In genomic region chr2:168348076-168348475, GRCh38 we compare ENCODE assay signal across 8 cellular contexts.
DNase-seq lines count a peak whose midpoint lies in the region; ATAC-seq and TF ChIP-seq lines count a peak whose summit lies in the region.

No MANE protein-coding gene starts in this region.

- no peaks in the 10 kb centered on the region for H4K20me1 ChIP-seq in H9 (ENCODE audit: control insufficient read depth, insufficient read depth, insufficient read length)

- H3K23ac ChIP-seq in H9 (ENCODE audit: insufficient read length, low read depth, low read length) = no peak overlapping the region

- H3K23me2 ChIP-seq in H9 (ENCODE audit: insufficient read length, low read depth, low read length, poor library complexity, severe bottlenecking) = peaks cover 6% of the 10 kb centered on the region

- H3K18ac ChIP-seq in H9 (ENCODE audit: insufficient read length, low read depth, low read length) = no peak overlapping the region

- DNase-seq in activated naive CD8-positive, alpha-beta T cell treated with anti-CD3 and anti-CD28 coated beads, Interleukin-2, amount 50 U/mL, for 24 hours = no peak
- no peak for DNase-seq in activated naive CD8-positive, alpha-beta T cell treated with anti-CD3 and anti-CD28 coated beads for 36 hours
- DNase-seq in H9 (peak; percentile 81), NCI-H1105 (lab: John Stamatoyannopoulos, UW) (peak; percentile 16), astrocyte of the hippocampus (ENCODE audit: low read depth, low spot score) (peak; percentile 41), left lung (no peak)
- no peak for DNase-seq in stimulated activated CD4-positive, alpha-beta T cell treated with anti-CD3 and anti-CD28 coated beads, Interleukin-4, amount 100 ng/mL, for 24 hours
- no peak for DNase-seq in effector CD4-positive, alpha-beta T cell

- peaks cover 9% of the 10 kb centered on the region for H3K4me1 Mint-ChIP-seq in activated naive CD8-positive, alpha-beta T cell treated with anti-CD3 and anti-CD28 coated beads, Interleukin-2, amount 50 U/mL, for 24 hours
- H3K4me1 Mint-ChIP-seq in activated naive CD8-positive, alpha-beta T cell treated with anti-CD3 and anti-CD28 coated beads for 36 hours = peaks cover 6% of the 10 kb centered on the region
- peaks cover 13 to 21% of the 10 kb centered on the region in 2 experiments for H3K4me1 Mint-ChIP-seq in H9

- H3K27ac ChIP-seq in H9 (ENCODE audit: insufficient read length, low read depth, low read length) (no peak overlapping the region), left lung (no peak overlapping the region)

- H3K79me2 ChIP-seq in H9 (ENCODE audit: insufficient read depth, low read length) = no peaks in the 10 kb centered on the region

- no peaks in the 10 kb centered on the region for H3K9me3 Mint-ChIP-seq in activated naive CD8-positive, alpha-beta T cell treated with anti-CD3 and anti-CD28 coated beads, Interleukin-2, amount 50 U/mL, for 24 hours
- H3K9me3 Mint-ChIP-seq in activated naive CD8-positive, alpha-beta T cell treated with anti-CD3 and anti-CD28 coated beads for 36 hours = peaks cover 1% of the 10 kb centered on the region
- peaks cover 14 to 15% of the 10 kb centered on the region in 2 experiments for H3K9me3 Mint-ChIP-seq in H9

- H3K27ac Mint-ChIP-seq in activated naive CD8-positive, alpha-beta T cell treated with anti-CD3 and anti-CD28 coated beads, Interleukin-2, amount 50 U/mL, for 24 hours = no peak overlapping the region
- H3K27ac Mint-ChIP-seq in activated naive CD8-positive, alpha-beta T cell treated with anti-CD3 and anti-CD28 coated beads for 36 hours = no peak overlapping the region
- no peak overlapping the region for H3K27ac Mint-ChIP-seq in H9

- no peaks in the 10 kb centered on the region for H3K36me3 Mint-ChIP-seq in activated naive CD8-positive, alpha-beta T cell treated with anti-CD3 and anti-CD28 coated beads, Interleukin-2, amount 50 U/mL, for 24 hours (ENCODE audit: low read depth)
- H3K36me3 Mint-ChIP-seq in activated naive CD8-positive, alpha-beta T cell treated with anti-CD3 and anti-CD28 coated beads for 36 hours = no peaks in the 10 kb centered on the region
- H3K36me3 Mint-ChIP-seq in H9 (ENCODE audit: insufficient read depth in 1 of 3, low read depth in 3 of 3) = peaks cover 1 to 12% (median 1%) of the 10 kb centered on the region in 3 experiments

- H3K9me3 ChIP-seq in H9 (ENCODE audit: control insufficient read depth, low read depth, low read length) = no peaks in the 10 kb centered on the region
- H3K9me3 ChIP-seq in left lung = no peaks in the 10 kb centered on the region

- no peaks in the 10 kb centered on the region; the same call in 1 of the 2 replicates for H3K4me1 ChIP-seq in H9 (ENCODE audit: insufficient read depth, low read length)
- peaks cover 0 to 4% of the 10 kb centered on the region in 2 donors for H3K4me1 ChIP-seq in left lung

- no peak overlapping the region for H3K9ac ChIP-seq in H9 (ENCODE audit: extremely low read depth, insufficient read length, low read length)

- H3K56ac ChIP-seq in H9 (ENCODE audit: insufficient read length, low read depth, low read length) = no peak overlapping the region

- H3K27me3 ChIP-seq in H9 (ENCODE audit: insufficient read depth, low read length) (no peaks in the 10 kb centered on the region), left lung (no peaks in the 10 kb centered on the region)

- no peak overlapping the region for H2BK20ac ChIP-seq in H9 (ENCODE audit: low read depth, low read length, poor library complexity, severe bottlenecking)

- no peak overlapping the region for H3K14ac ChIP-seq in H9 (ENCODE audit: insufficient read depth, low read length)

- TF ChIP-seq CTCF in H9 (conservative IDR thresholded peaks at IDR 0.05) (peak; percentile 74), left lung (IDR thresholded peaks at IDR 0.05) (peak in 1 of 2 donors; percentile 23)

- intact Hi-C loops in left lung (cut with DNase I) = loop anchor here in 1 of 2 donors (5.0 to 10.0 kb wide), 3 partner anchors 357 to 574 kb away; no protein-coding TSS in a partner anchor

- H2BK15ac ChIP-seq in H9 (ENCODE audit: low read depth, low read length) = no peak overlapping the region

- WGBS in H9 (ENCODE audit: extremely low coverage, insufficient read length, low lambda C conversion rate) = no CpG with 5 or more reads among the region's 2 CpGs

- H4K91ac ChIP-seq in H9 (ENCODE audit: insufficient read length, low read depth, low read length) = no peak overlapping the region

- no peak overlapping the region for H2AK5ac ChIP-seq in H9 (ENCODE audit: insufficient read length, low read length)

- no peak overlapping the region for H3K4ac ChIP-seq in H9 (ENCODE audit: low read depth, low read length)

- H3K27me3 Mint-ChIP-seq in activated naive CD8-positive, alpha-beta T cell treated with anti-CD3 and anti-CD28 coated beads, Interleukin-2, amount 50 U/mL, for 24 hours = no peaks in the 10 kb centered on the region
- H3K27me3 Mint-ChIP-seq in activated naive CD8-positive, alpha-beta T cell treated with anti-CD3 and anti-CD28 coated beads for 36 hours = no peaks in the 10 kb centered on the region
- H3K27me3 Mint-ChIP-seq in H9 (ENCODE audit: low read depth) = no peaks in the 10 kb centered on the region

- no peak overlapping the region for H2BK120ac ChIP-seq in H9 (ENCODE audit: low read depth, low read length, poor library complexity, severe bottlenecking)

- H3T11ph ChIP-seq in H9 (ENCODE audit: low read length) = no peak overlapping the region

- no peak overlapping the region for H2BK12ac ChIP-seq in H9 (ENCODE audit: insufficient read length, low read depth, low read length)

- H2AFZ ChIP-seq in H9 (ENCODE audit: low read length) = no peak overlapping the region

- no peak overlapping the region for H3K4me3 ChIP-seq in left lung

- no peak overlapping the region for H4K8ac ChIP-seq in H9 (replicated peaks; ENCODE audit: insufficient read length, low read depth, low read length)

- no peak overlapping the region for H2BK5ac ChIP-seq in H9 (ENCODE audit: insufficient read length, low read length)

- no peak overlapping the region for H3K4me3 Mint-ChIP-seq in activated naive CD8-positive, alpha-beta T cell treated with anti-CD3 and anti-CD28 coated beads, Interleukin-2, amount 50 U/mL, for 24 hours
- H3K4me3 Mint-ChIP-seq in activated naive CD8-positive, alpha-beta T cell treated with anti-CD3 and anti-CD28 coated beads for 36 hours = no peak overlapping the region
- no peak overlapping the region for H3K4me3 Mint-ChIP-seq in H9

- peak; percentile 56 for ATAC-seq in activated naive CD8-positive, alpha-beta T cell treated with anti-CD3 and anti-CD28 coated beads, Interleukin-2, amount 50 U/mL, for 24 hours
- peak; percentile 53 for ATAC-seq in left lung

- no peaks in the 10 kb centered on the region for H3K36me3 ChIP-seq in left lung

- no peaks in the 10 kb centered on the region for H3K79me1 ChIP-seq in H9 (ENCODE audit: insufficient read depth, low read depth, low read length, poor library complexity, severe bottlenecking)

- no peak overlapping the region for H3K4me2 ChIP-seq in H9 (ENCODE audit: insufficient read depth, insufficient read length, low read length)

- no peak overlapping the region for H4K5ac ChIP-seq in H9 (ENCODE audit: insufficient read length, low read depth, low read length)

Comparison
In these comparisons a context has a peak if more than half of its experiments do, and no peak if none do; other contexts are left out.
1. DNase-seq: peak in H9 (single experiment), NCI-H1105 (single experiment) and astrocyte of the hippocampus (single experiment); none in activated naive CD8-positive, alpha-beta T cell treated with anti-CD3 and anti-CD28 coated beads, Interleukin-2, amount 50 U/mL, for 24 hours (single experiment), activated naive CD8-positive, alpha-beta T cell treated with anti-CD3 and anti-CD28 coated beads for 36 hours (single experiment), left lung (0 of 2), stimulated activated CD4-positive, alpha-beta T cell treated with anti-CD3 and anti-CD28 coated beads, Interleukin-4, amount 100 ng/mL, for 24 hours (single experiment) and effector CD4-positive, alpha-beta T cell (single experiment).